ENCODE assay signal across 10 cellular contexts in the genomic region with DNA sequence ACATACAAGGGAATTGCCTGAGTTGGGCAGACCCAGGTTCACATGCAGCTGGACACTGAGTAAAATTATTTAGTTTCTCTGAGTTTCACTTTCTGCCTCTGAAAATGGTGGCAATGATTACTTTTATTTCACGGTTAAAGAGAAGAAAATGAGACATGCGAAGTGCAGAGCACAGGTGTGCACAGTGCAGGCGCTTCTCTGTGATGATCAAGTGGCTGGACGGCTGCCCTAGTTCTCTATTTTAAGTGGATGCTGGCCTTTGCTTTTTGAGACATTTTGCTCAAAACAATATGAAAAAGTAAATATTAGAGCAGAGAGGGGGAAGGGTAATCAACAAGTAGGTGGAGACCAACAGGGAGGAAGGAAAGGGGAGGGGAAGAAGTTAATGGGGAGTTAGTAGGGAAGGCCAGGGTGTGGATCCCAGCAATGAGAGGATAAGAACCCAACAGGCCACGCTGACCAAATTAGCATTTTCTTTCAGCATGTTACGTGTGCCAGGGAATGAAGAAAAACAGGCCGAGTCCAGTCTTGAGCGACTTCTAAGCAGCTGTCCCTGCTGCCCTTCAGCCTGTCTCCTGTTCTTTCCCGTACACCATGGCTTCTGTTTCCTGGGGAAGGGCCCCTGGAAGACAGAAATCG. TPM values are rescaled to one million over a fixed set of nuclear protein-coding genes. Genes with fewer than 3 reads are reported as not detected.
A peak's percentile ranks its signal among the peaks of the same experiment; 100 is the strongest.
DNase-seq lines count a peak whose midpoint lies in the region; ATAC-seq and TF ChIP-seq lines count a peak whose summit lies in the region.
"Had no signal": no experiment of that assay in that cellular context is flagged by ENCODE, and none has a peak within 500 bp of the region (broad histone marks: within the 10 kb centered on the region; RNA-seq: fewer than 3 reads in every experiment).

No MANE protein-coding gene starts in this region.

- H3K9me3 ChIP-seq in upper lobe of right lung = no peaks in the 10 kb centered on the region

- TF ChIP-seq CTCF in glutamatergic neuron (IDR thresholded peaks at IDR 0.05; ENCODE audit: partially characterized antibody, unreplicated experiment) (no peak), nephron progenitor cell (IDR thresholded peaks at IDR 0.05) (no peak), upper lobe of right lung (IDR thresholded peaks at IDR 0.05) (no peak)

- H3K4me3 ChIP-seq in upper lobe of right lung = no peak overlapping the region

- H3K4me3 Mint-ChIP-seq in activated T-helper 17 cell treated with anti-CD3 and anti-CD28 coated beads, Interleukin-2, amount 50 U/mL, for 72 hours = no peak overlapping the region
- H3K4me3 Mint-ChIP-seq in glutamatergic neuron (ENCODE audit: unreplicated experiment) (peak overlapping the region; percentile 74), nephron progenitor cell (no peak overlapping the region)
- H3K4me3 Mint-ChIP-seq: activated CD4-positive, alpha-beta T cell treated with anti-CD3 and anti-CD28 coated beads for 36 hours; stimulated activated naive CD8-positive, alpha-beta T cell treated with anti-CD3 and anti-CD28 coated beads, Interleukin-15, Interleukin-2, amounts not matched to agents 100 ng/mL and 50 ng/mL, for 24 hours had no signal

- H3K27me3 Mint-ChIP-seq in activated T-helper 17 cell treated with anti-CD3 and anti-CD28 coated beads, Interleukin-2, amount 50 U/mL, for 72 hours = no peaks in the 10 kb centered on the region
- peaks cover 5% of the 10 kb centered on the region for H3K27me3 Mint-ChIP-seq in glutamatergic neuron (ENCODE audit: unreplicated experiment)
- H3K27me3 Mint-ChIP-seq in nephron progenitor cell (ENCODE audit: low read depth, poor library complexity) = no peaks in the 10 kb centered on the region
- H3K27me3 Mint-ChIP-seq: activated CD4-positive, alpha-beta T cell treated with anti-CD3 and anti-CD28 coated beads for 36 hours; stimulated activated naive CD8-positive, alpha-beta T cell treated with anti-CD3 and anti-CD28 coated beads, Interleukin-15, Interleukin-2, amounts not matched to agents 100 ng/mL and 50 ng/mL, for 24 hours had no signal

- H3K27ac Mint-ChIP-seq in activated T-helper 17 cell treated with anti-CD3 and anti-CD28 coated beads, Interleukin-2, amount 50 U/mL, for 72 hours = peak overlapping the region; percentile 15
- H3K27ac Mint-ChIP-seq in glutamatergic neuron (ENCODE audit: unreplicated experiment) (no peak overlapping the region), nephron progenitor cell (peak overlapping the region; percentile 20)
- H3K27ac Mint-ChIP-seq: activated CD4-positive, alpha-beta T cell treated with anti-CD3 and anti-CD28 coated beads for 36 hours; stimulated activated naive CD8-positive, alpha-beta T cell treated with anti-CD3 and anti-CD28 coated beads, Interleukin-15, Interleukin-2, amounts not matched to agents 100 ng/mL and 50 ng/mL, for 24 hours had no signal

- peak overlapping the region; percentile 80 for H3K27ac ChIP-seq in upper lobe of right lung

- ATAC-seq in activated T-helper 17 cell treated with anti-CD3 and anti-CD28 coated beads, Interleukin-2, amount 50 U/mL, for 72 hours (replicated peaks) = no peak
- ATAC-seq in upper lobe of right lung (peak; percentile 82), HG03039 (IDR thresholded peaks at IDR 0.05; ENCODE audit: unreplicated experiment) (no peak)
- ATAC-seq: activated CD4-positive, alpha-beta T cell treated with anti-CD3 and anti-CD28 coated beads for 36 hours had no signal

- peaks cover 49% of the 10 kb centered on the region for H3K4me1 ChIP-seq in upper lobe of right lung

- no peak for DNase-seq in glutamatergic neuron
- no peak for DNase-seq in nephron progenitor cell
- DNase-seq in upper lobe of right lung = no peak
- no peak for DNase-seq in NCI-H187 treated with DMSO at 0.1 percent for 48 hours (lab: John Stamatoyannopoulos, UW)
- DNase-seq in KG1 (lab: John Stamatoyannopoulos, UW) = no peak
- DNase-seq: activated CD4-positive, alpha-beta T cell treated with anti-CD3 and anti-CD28 coated beads for 36 hours; NCI-H526 treated with DMSO at 0.1 percent for 48 hours had no signal

- intact Hi-C loops in upper lobe of right lung (cut with DNase I) = no loop called here

- no peaks in the 10 kb centered on the region for H3K9me3 Mint-ChIP-seq in activated T-helper 17 cell treated with anti-CD3 and anti-CD28 coated beads, Interleukin-2, amount 50 U/mL, for 72 hours
- H3K9me3 Mint-ChIP-seq in glutamatergic neuron (ENCODE audit: unreplicated experiment) (peaks cover 4% of the 10 kb centered on the region), nephron progenitor cell (peaks cover 3% of the 10 kb centered on the region)
- H3K9me3 Mint-ChIP-seq: stimulated activated naive CD8-positive, alpha-beta T cell treated with anti-CD3 and anti-CD28 coated beads, Interleukin-15, Interleukin-2, amounts not matched to agents 100 ng/mL and 50 ng/mL, for 24 hours had no signal

- no peaks in the 10 kb centered on the region for H3K36me3 Mint-ChIP-seq in activated T-helper 17 cell treated with anti-CD3 and anti-CD28 coated beads, Interleukin-2, amount 50 U/mL, for 72 hours (ENCODE audit: low read depth)
- H3K36me3 Mint-ChIP-seq in glutamatergic neuron (ENCODE audit: unreplicated experiment) (no peaks in the 10 kb centered on the region), nephron progenitor cell (ENCODE audit: low read depth) (peaks cover 14% of the 10 kb centered on the region)

- H3K36me3 ChIP-seq in upper lobe of right lung = no peaks in the 10 kb centered on the region

- peaks cover 16% of the 10 kb centered on the region for H3K4me1 Mint-ChIP-seq in activated T-helper 17 cell treated with anti-CD3 and anti-CD28 coated beads, Interleukin-2, amount 50 U/mL, for 72 hours
- peaks cover 28% of the 10 kb centered on the region for H3K4me1 Mint-ChIP-seq in glutamatergic neuron (ENCODE audit: low read depth, unreplicated experiment)
- H3K4me1 Mint-ChIP-seq in nephron progenitor cell = peaks cover 21% of the 10 kb centered on the region

- no peaks in the 10 kb centered on the region for H3K27me3 ChIP-seq in upper lobe of right lung

RNA-seq across cellular contexts. Expression of a gene that starts 16.1 kb away (rescaled TPM):
- 10 to 100 TPM in 1 of 2 donors, 1 to 10 TPM in 1; 4.3 to 11.6 TPM for total RNA-seq in activated T-helper 17 cell treated with anti-CD3 and anti-CD28 coated beads, Interleukin-2, amount 50 U/mL, for 72 hours
- total RNA-seq in glutamatergic neuron (ENCODE audit: unreplicated experiment) = 95.0 TPM
- 35.4 TPM for total RNA-seq in upper lobe of right lung
